Comparison of ENCODE assay signal across 1 cellular context in the genomic region with DNA sequence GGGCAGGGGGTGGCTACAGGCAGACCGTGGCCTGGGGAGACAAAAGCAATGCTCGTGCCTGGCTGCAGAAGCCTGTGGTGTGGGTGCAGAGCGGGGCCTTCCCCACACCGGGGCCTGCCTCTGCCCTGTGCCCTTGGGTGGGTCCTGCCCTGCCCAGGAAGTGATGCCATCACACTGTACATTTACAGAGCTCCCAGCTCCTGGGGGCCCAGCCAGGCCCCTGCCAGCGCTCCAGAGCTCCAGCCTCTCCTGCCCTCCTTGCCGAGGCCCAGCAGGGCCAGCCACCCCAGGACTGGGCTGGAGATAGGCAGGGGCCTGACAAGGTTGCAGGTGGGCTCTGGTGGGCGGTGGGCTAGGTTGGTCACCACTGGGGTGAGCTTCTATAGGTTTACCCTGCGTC.
TF ChIP-seq lines count a peak whose summit lies in the region.

No MANE protein-coding gene starts in this region.

TF ChIP-seq in H1, 55 proteins besides CTCF, POLR2A, EP300 and RAD21 (continued from another document):
- no peak for TF ChIP-seq JUND (IDR thresholded peaks at IDR 0.05; ENCODE audit: low read length)
- no peak for TF ChIP-seq YY1 (IDR thresholded peaks at IDR 0.05; ENCODE audit: low read depth, low read length)
- TF ChIP-seq CREB1 (IDR thresholded peaks at IDR 0.05): no peak
- TF ChIP-seq RBBP5 (IDR thresholded peaks at IDR 0.05; ENCODE audit: borderline replicate concordance, low read depth, low read length): no peak
- TF ChIP-seq BRCA1 (IDR thresholded peaks at IDR 0.05; ENCODE audit: low read depth, low read length): no peak
- TF ChIP-seq SUZ12 (IDR thresholded peaks at IDR 0.05; ENCODE audit: low read length): no peak
- TF ChIP-seq RFX5 (IDR thresholded peaks at IDR 0.05; ENCODE audit: borderline replicate concordance, low read depth, low read length): no peak
- no peak for TF ChIP-seq SP4 (IDR thresholded peaks at IDR 0.05; ENCODE audit: low read length)
- no peak for TF ChIP-seq HDAC6 (IDR thresholded peaks at IDR 0.05; ENCODE audit: low read depth, low read length)
- TF ChIP-seq NRF1 (IDR thresholded peaks at IDR 0.05; ENCODE audit: low read depth, low read length): no peak
- no peak for TF ChIP-seq TCF12 (IDR thresholded peaks at IDR 0.05; ENCODE audit: low read depth, low read length)
- TF ChIP-seq ASH2L (IDR thresholded peaks at IDR 0.05; ENCODE audit: low read length): no peak
- TF ChIP-seq SP1 (IDR thresholded peaks at IDR 0.05; ENCODE audit: low read depth, low read length): no peak
- TF ChIP-seq KDM5A (IDR thresholded peaks at IDR 0.05; ENCODE audit: low read length): no peak
TF ChIP-seq in H1: peak in this region for 0.
